24 cellular contexts compared by ENCODE assay signal in genomic region chr19:54484451-54484850, GRCh38. TPM values are rescaled to one million over a fixed set of nuclear protein-coding genes. Genes with fewer than 3 reads are reported as not detected.
DNase-seq lines count a peak whose midpoint lies in the region; ATAC-seq, FAIRE-seq and TF ChIP-seq lines count a peak whose summit lies in the region.
"Had no signal": no experiment of that assay in that cellular context is flagged by ENCODE, and none has a peak within 500 bp of the region (broad histone marks: within the 10 kb centered on the region; RNA-seq: fewer than 3 reads in every experiment).

No MANE protein-coding gene starts in this region.

- DNase-seq in T-helper 17 cell (no peak), bronchial epithelial cell (ENCODE audit: low read depth) (no peak), trophoblast cell (peak; percentile 53 to 62), nucleus accumbens (lab: John Stamatoyannopoulos, UW) (no peak), coronary artery (ENCODE audit: low spot score) (no peak)
- DNase-seq in activated CD8-positive, alpha-beta T cell treated with anti-CD3 and anti-CD28 coated beads for 36 hours: no peak
- DNase-seq: C1 segment of cervical spinal cord; Calu3; CD4-positive, alpha-beta memory T cell; COR-L47; DMS53; DMS79 treated with DMSO at 0.1 percent for 48 hours; GF-D8; GOT3; HFFc6 had no signal

- peak; percentile 40 for FAIRE-seq in bronchial epithelial cell (lab: Jason Lieb, UNC)
- FAIRE-seq: GM12891, GM18507, H54 had no signal

- no peak overlapping the region for H2BK12ac ChIP-seq in trophoblast cell (ENCODE audit: low read length)

- TF ChIP-seq CTCF in bronchial epithelial cell (IDR thresholded peaks at IDR 0.05; ENCODE audit: insufficient read depth, low read length, severe bottlenecking): no peak
- TF ChIP-seq CTCF in activated CD8-positive, alpha-beta T cell treated with anti-CD3 and anti-CD28 coated beads for 36 hours (IDR thresholded peaks at IDR 0.05): no peak
- TF ChIP-seq CTCF in coronary artery (IDR thresholded peaks at IDR 0.05): no peak

- H4K91ac ChIP-seq in trophoblast cell (ENCODE audit: low read depth, low read length): no peak overlapping the region

- no peak overlapping the region for H4K8ac ChIP-seq in trophoblast cell (ENCODE audit: low read depth, low read length)

- intact Hi-C loops in activated CD8-positive, alpha-beta T cell treated with anti-CD3 and anti-CD28 coated beads for 36 hours (cut with micrococcal nuclease): no loop called here

- H3K9me3 Mint-ChIP-seq in activated CD8-positive, alpha-beta T cell treated with anti-CD3 and anti-CD28 coated beads for 36 hours: no peaks in the 10 kb centered on the region
- H3K9me3 Mint-ChIP-seq: CD4-positive, alpha-beta memory T cell; HFFc6 had no signal

- H3K4me1 ChIP-seq in trophoblast cell (ENCODE audit: control insufficient read depth in 1 of 2, insufficient read depth in 2 of 2, low read length in 2 of 2): no peaks in the 10 kb centered on the region
- H3K4me1 ChIP-seq: HAP-1 had no signal

- H3K27me3 ChIP-seq in bronchial epithelial cell (ENCODE audit: control insufficient read depth, insufficient read depth, low read length): no peaks in the 10 kb centered on the region
- H3K27me3 ChIP-seq in trophoblast cell (ENCODE audit: insufficient read depth, low read length): no peaks in the 10 kb centered on the region

- no peak overlapping the region for H2BK120ac ChIP-seq in trophoblast cell (ENCODE audit: insufficient read depth, low read length, poor library complexity)

- peak overlapping the region; percentile 24 for H3K27ac Mint-ChIP-seq in T-helper 17 cell
- no peak overlapping the region for H3K27ac Mint-ChIP-seq in activated CD8-positive, alpha-beta T cell treated with anti-CD3 and anti-CD28 coated beads for 36 hours
- H3K27ac Mint-ChIP-seq: HFFc6 had no signal

- H3K23ac ChIP-seq in trophoblast cell (ENCODE audit: low read length): no peak overlapping the region

- ATAC-seq in T-helper 17 cell: no peak
- ATAC-seq in activated CD8-positive, alpha-beta T cell treated with anti-CD3 and anti-CD28 coated beads for 36 hours: no peak

- H3K27ac ChIP-seq in trophoblast cell (ENCODE audit: low read depth, low read length) (no peak overlapping the region), coronary artery (no peak overlapping the region)

- no peak overlapping the region for H2AFZ ChIP-seq in trophoblast cell (ENCODE audit: insufficient read depth, low read length, poor library complexity)

- H3K36me3 Mint-ChIP-seq in T-helper 17 cell (ENCODE audit: low read depth): peaks cover 4% of the 10 kb centered on the region
- H3K36me3 Mint-ChIP-seq in activated CD8-positive, alpha-beta T cell treated with anti-CD3 and anti-CD28 coated beads for 36 hours (ENCODE audit: low read depth): no peaks in the 10 kb centered on the region
- H3K36me3 Mint-ChIP-seq: CD4-positive, alpha-beta memory T cell had no signal

- no peaks in the 10 kb centered on the region for H3K36me3 ChIP-seq in bronchial epithelial cell (ENCODE audit: control insufficient read depth, insufficient read depth, low read length)
- H3K36me3 ChIP-seq in trophoblast cell (ENCODE audit: control insufficient read depth in 1 of 2, insufficient read depth in 2 of 2, low read length in 2 of 2): no peaks in the 10 kb centered on the region
- H3K36me3 ChIP-seq: HAP-1 had no signal

- no peaks in the 10 kb centered on the region for H3K79me1 ChIP-seq in trophoblast cell (ENCODE audit: low read length)

- H2BK5ac ChIP-seq in trophoblast cell (ENCODE audit: low read depth, low read length, poor library complexity): no peak overlapping the region

- no CpG with 5 or more reads among the region's 10 CpGs for WGBS in trophoblast cell (ENCODE audit: extremely low coverage, insufficient coverage, insufficient read length)

- no peak overlapping the region for H3K18ac ChIP-seq in trophoblast cell (ENCODE audit: low read length)

- no peak overlapping the region for H2AK5ac ChIP-seq in trophoblast cell (ENCODE audit: low read length)

- H3K9me3 ChIP-seq in T-helper 17 cell (ENCODE audit: control insufficient read depth, low read length, poor library complexity, severe bottlenecking) (no peaks in the 10 kb centered on the region), trophoblast cell (ENCODE audit: insufficient read depth, low read depth, low read length) (peaks cover 9% of the 10 kb centered on the region)
- H3K9me3 ChIP-seq: HAP-1 had no signal

- H3K14ac ChIP-seq in trophoblast cell (ENCODE audit: low read length): no peak overlapping the region

- no peaks in the 10 kb centered on the region for H3K79me2 ChIP-seq in trophoblast cell (ENCODE audit: control insufficient read depth, insufficient read depth, low read length, poor library complexity)

- CTCF ChIA-PET in activated CD8-positive, alpha-beta T cell treated with anti-CD3 and anti-CD28 coated beads for 36 hours (lab: Charles Lee): no interaction called here

- no peak overlapping the region for H3K4me3 Mint-ChIP-seq in T-helper 17 cell
- no peak overlapping the region for H3K4me3 Mint-ChIP-seq in activated CD8-positive, alpha-beta T cell treated with anti-CD3 and anti-CD28 coated beads for 36 hours
- H3K4me3 Mint-ChIP-seq: CD4-positive, alpha-beta memory T cell; HFFc6 had no signal

- peaks cover 13% of the 10 kb centered on the region for H3K4me1 Mint-ChIP-seq in T-helper 17 cell
- H3K4me1 Mint-ChIP-seq in activated CD8-positive, alpha-beta T cell treated with anti-CD3 and anti-CD28 coated beads for 36 hours (ENCODE audit: low read depth): peaks cover 4% of the 10 kb centered on the region

- no peak overlapping the region for H4K12ac ChIP-seq in trophoblast cell (ENCODE audit: low read depth, low read length)

- no peak overlapping the region for H3K4me3 ChIP-seq in bronchial epithelial cell (ENCODE audit: low read depth, low read length)
- H3K4me3 ChIP-seq in trophoblast cell (ENCODE audit: low read depth, low read length): no peak overlapping the region
- H3K4me3 ChIP-seq in coronary artery: no peak overlapping the region
- H3K4me3 ChIP-seq: HAP-1 had no signal

- H3K9ac ChIP-seq in trophoblast cell (ENCODE audit: low read length): no peak overlapping the region

- no peak overlapping the region for H3K4ac ChIP-seq in trophoblast cell (ENCODE audit: low read depth, low read length)

- no peak overlapping the region for H3K4me2 ChIP-seq in trophoblast cell (ENCODE audit: low read length)

- peaks cover 41% of the 10 kb centered on the region for H3K27me3 Mint-ChIP-seq in T-helper 17 cell
- peaks cover 16% of the 10 kb centered on the region for H3K27me3 Mint-ChIP-seq in activated CD8-positive, alpha-beta T cell treated with anti-CD3 and anti-CD28 coated beads for 36 hours

- POLR2A ChIA-PET in activated CD8-positive, alpha-beta T cell treated with anti-CD3 and anti-CD28 coated beads for 36 hours (lab: Charles Lee): no interaction called here

RNA-seq across cellular contexts. Expression of gene CDC42EP5, which starts 11.4 kb away (rescaled TPM):
- total RNA-seq in T-helper 17 cell (not detected), bronchial epithelial cell (18.2 and 20.4 TPM in 2 replicates)
- polyA plus RNA-seq in trophoblast cell (2013): 9.5 and 12.2 TPM in 2 replicates
- under 1 TPM; 0.45 to 0.83 TPM for total RNA-seq in activated CD8-positive, alpha-beta T cell treated with anti-CD3 and anti-CD28 coated beads for 36 hours
- total RNA-seq: CD4-positive, alpha-beta memory T cell had no signal
- polyA plus RNA-seq: CD4-positive, alpha-beta memory T cell had no signal

RNA-seq across cellular contexts. Expression of gene LAIR2, which starts 18.2 kb away (rescaled TPM):
- 1 to 10 TPM in 1 of 2 donors, under 1 TPM in 1; 0.94 to 1.7 TPM for total RNA-seq in T-helper 17 cell
- not detected in 2 replicates for total RNA-seq in bronchial epithelial cell
- polyA plus RNA-seq in trophoblast cell (2013): not detected in 2 replicates
- total RNA-seq in activated CD8-positive, alpha-beta T cell treated with anti-CD3 and anti-CD28 coated beads for 36 hours: 1 to 10 TPM; 1.5 to 2.1 TPM
- total RNA-seq: A172, A673, Calu3, Daoy, G401, HFFc6 had no signal
- polyA plus RNA-seq: BJ had no signal

RNA-seq across cellular contexts. Expression of gene LENG9, which starts 20.9 kb away (rescaled TPM):
- total RNA-seq in T-helper 17 cell (1 to 10 TPM; 4.4 to 6.0 TPM), bronchial epithelial cell (6.5 and 15.0 TPM in 2 replicates)
- polyA plus RNA-seq in trophoblast cell (2013): 0.68 and 0.73 TPM in 2 replicates
- total RNA-seq in activated CD8-positive, alpha-beta T cell treated with anti-CD3 and anti-CD28 coated beads for 36 hours: 1 to 10 TPM; 4.3 to 5.5 TPM
- total RNA-seq: A172 had no signal

RNA-seq across cellular contexts. Expression of gene LENG8, which starts 35.5 kb away (rescaled TPM):
- total RNA-seq in T-helper 17 cell (100 to 1,000 TPM; 471 to 480 TPM), bronchial epithelial cell (26.3 and 37.8 TPM in 2 replicates)
- 109 and 112 TPM in 2 replicates for polyA plus RNA-seq in trophoblast cell (2013)
- total RNA-seq in activated CD8-positive, alpha-beta T cell treated with anti-CD3 and anti-CD28 coated beads for 36 hours: 100 to 1,000 TPM; 165 to 170 TPM

Comparison
In these comparisons a context has a peak if more than half of its experiments do, and no peak if none do; other contexts are left out.
1. DNase-seq: peak in trophoblast cell (2 of 2); none in T-helper 17 cell (0 of 3), bronchial epithelial cell (single experiment), nucleus accumbens (0 of 56), activated CD8-positive, alpha-beta T cell treated with anti-CD3 and anti-CD28 coated beads for 36 hours (single experiment) and coronary artery (single experiment).
2. RNA of gene CDC42EP5, which starts 11.4 kb away (total RNA-seq): 18.2 to 20.4 TPM in bronchial epithelial cell; 0.45 to 0.83 TPM in activated CD8-positive, alpha-beta T cell treated with anti-CD3 and anti-CD28 coated beads for 36 hours and not detected in T-helper 17 cell; every median in the first group is over 10 times any median in the second.